Comparison of ENCODE assay signal across 1 cellular context in the genomic region with DNA sequence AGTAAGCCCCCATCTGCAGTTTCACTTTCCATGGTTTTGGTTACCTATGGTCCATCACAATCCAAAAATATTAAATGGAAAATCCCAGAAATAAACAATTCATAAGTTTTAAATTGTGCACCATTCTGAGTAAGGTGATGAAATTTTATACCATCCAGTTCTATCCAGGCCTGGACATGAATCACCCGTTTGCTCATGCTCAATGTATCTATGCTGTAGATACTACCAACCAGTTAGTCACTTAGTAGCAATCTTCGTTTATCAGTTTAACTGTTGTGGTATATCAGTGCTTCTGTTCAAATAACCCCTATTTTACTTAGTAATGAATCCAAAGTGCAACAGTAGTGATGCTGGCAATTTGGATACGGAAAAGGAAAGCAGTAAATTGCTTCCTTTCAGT.
TF ChIP-seq lines count a peak whose summit lies in the region.

No MANE protein-coding gene starts in this region.

TF ChIP-seq in IMR-90, 13 proteins besides CTCF, POLR2A, EP300 and RAD21 (continued from another document):
- TF ChIP-seq MXI1 (IDR thresholded peaks at IDR 0.05; ENCODE audit: borderline replicate concordance, low read depth, low read length) = no peak
TF ChIP-seq in IMR-90: peak in this region for 0.
